In genomic region chr6:136985502-136985901, GRCh38 we compare ENCODE assay signal across 7 cellular contexts. TPM values are rescaled to one million over a fixed set of nuclear protein-coding genes. Genes with fewer than 3 reads are reported as not detected.
"Had no signal": no experiment of that assay in that cellular context is flagged by ENCODE, and none has a peak within 500 bp of the region (broad histone marks: within the 10 kb centered on the region; RNA-seq: fewer than 3 reads in every experiment).

No MANE protein-coding gene starts in this region.

- ATAC-seq: GM23338 had no signal

- H3K4me3 ChIP-seq: GM23338, K562 had no signal

- DNase-seq: H7, HCEC 1CT, IMR-90, KG1 had no signal

- FAIRE-seq: HTR-8/SVneo, K562 had no signal

RNA-seq across cellular contexts. Expression of gene IL20RA, which starts 59.3 kb away (rescaled TPM):
- total RNA-seq: IMR-90, K562 had no signal
- polyA plus RNA-seq: K562 had no signal
